Comparison of ENCODE assay signal across 17 cellular contexts in the genomic region with DNA sequence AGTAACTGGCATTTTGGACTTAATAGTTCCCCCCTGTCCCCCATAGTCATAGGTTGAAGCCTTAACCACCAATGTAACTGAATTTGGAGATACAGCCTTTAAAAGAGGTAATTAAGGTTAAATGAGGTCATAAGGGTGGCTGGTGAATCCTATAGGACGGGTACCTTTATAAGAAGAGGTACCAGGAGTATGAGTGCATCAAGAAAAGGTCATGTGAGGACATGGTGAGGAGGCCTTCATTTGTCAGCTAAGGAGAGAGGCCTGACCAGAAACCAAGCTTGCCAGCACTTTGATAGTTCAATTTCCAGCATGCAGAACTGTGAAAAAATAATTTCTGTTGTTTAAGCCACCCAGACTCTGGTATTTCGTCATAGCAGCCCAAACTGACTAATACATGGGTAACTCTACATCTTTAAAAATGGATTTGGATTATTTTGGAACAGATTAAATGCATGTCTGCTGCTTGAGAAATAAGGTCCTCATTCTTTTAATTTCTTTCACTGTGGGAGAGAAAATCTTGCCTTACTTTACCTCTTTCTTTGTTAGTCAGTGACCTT. TPM values are rescaled to one million over a fixed set of nuclear protein-coding genes. Genes with fewer than 3 reads are reported as not detected.
DNase-seq lines count a peak whose midpoint lies in the region; ATAC-seq and TF ChIP-seq lines count a peak whose summit lies in the region.
"Had no signal": no experiment of that assay in that cellular context is flagged by ENCODE, and none has a peak within 500 bp of the region (broad histone marks: within the 10 kb centered on the region; RNA-seq: fewer than 3 reads in every experiment).

No MANE protein-coding gene starts in this region.

- H3K4me3 ChIP-seq in fibroblast of the aortic adventitia (ENCODE audit: low read depth, low read length): no peak overlapping the region
- H3K4me3 ChIP-seq: GM23338, sigmoid colon, SJSA1, upper lobe of right lung had no signal

- no peak overlapping the region for H3K4me3 Mint-ChIP-seq in natural killer cell
- no peak overlapping the region for H3K4me3 Mint-ChIP-seq in natural killer cell treated with Interleukin-12 subunit alpha and Interleukin-12 subunit beta and Interleukin-15 and Interleukin-18, amount 100 ng/mL, for 72 hours
- H3K4me3 Mint-ChIP-seq: brain, GM23338 had no signal

- DNase-seq in natural killer cell (no peak), RKO (ENCODE audit: low spot score) (peak; percentile 29), fibroblast of the aortic adventitia (ENCODE audit: low read depth) (peak; percentile 61), KBM-7 (no peak), D341Med (ENCODE audit: low spot score) (no peak)
- DNase-seq in natural killer cell treated with Interleukin-12 subunit alpha and Interleukin-12 subunit beta and Interleukin-15 and Interleukin-18, amount 100 ng/mL, for 72 hours (ENCODE audit: low spot score): no peak
- DNase-seq in stimulated activated naive CD4-positive, alpha-beta T cell (lab: John Stamatoyannopoulos, UW): no peak
- DNase-seq: activated CD4-positive, alpha-beta T cell treated with anti-CD3 and anti-CD28 coated beads, Interleukin-2, amount 50 U/mL, for 4 hours; mammary epithelial cell; nucleus accumbens; sigmoid colon; stimulated activated CD4-positive, alpha-beta T cell treated with anti-CD3 and anti-CD28 coated beads, Interleukin-4, amount 100 ng/mL, for 1 hour; upper lobe of right lung had no signal

- intact Hi-C loops in natural killer cell (cut with micrococcal nuclease): no loop called here

- H3K27me3 Mint-ChIP-seq in natural killer cell (ENCODE audit: low read depth in 2 of 2): no peaks in the 10 kb centered on the region
- H3K27me3 Mint-ChIP-seq in natural killer cell treated with Interleukin-12 subunit alpha and Interleukin-12 subunit beta and Interleukin-15 and Interleukin-18, amount 100 ng/mL, for 72 hours: no peaks in the 10 kb centered on the region
- H3K27me3 Mint-ChIP-seq: brain had no signal

- H3K4me1 Mint-ChIP-seq in natural killer cell: peaks cover 55 to 62% of the 10 kb centered on the region in 2 donors
- peaks cover 39 to 45% of the 10 kb centered on the region in 2 donors for H3K4me1 Mint-ChIP-seq in natural killer cell treated with Interleukin-12 subunit alpha and Interleukin-12 subunit beta and Interleukin-15 and Interleukin-18, amount 100 ng/mL, for 72 hours (ENCODE audit: low read depth in 2 of 2)
- H3K4me1 Mint-ChIP-seq: GM23338 had no signal

- no peaks in the 10 kb centered on the region for H3K9me3 Mint-ChIP-seq in natural killer cell
- peaks cover 3% of the 10 kb centered on the region for H3K9me3 Mint-ChIP-seq in natural killer cell treated with Interleukin-12 subunit alpha and Interleukin-12 subunit beta and Interleukin-15 and Interleukin-18, amount 100 ng/mL, for 72 hours
- H3K9me3 Mint-ChIP-seq: GM23338 had no signal

- in situ Hi-C loops in KBM-7 (cut with MboI; ENCODE audit: low pct_unique_long_range_greater_than_20kb, low sequenced_read_pairs): no loop called here

- no peaks in the 10 kb centered on the region for H3K36me3 Mint-ChIP-seq in natural killer cell
- H3K36me3 Mint-ChIP-seq in natural killer cell treated with Interleukin-12 subunit alpha and Interleukin-12 subunit beta and Interleukin-15 and Interleukin-18, amount 100 ng/mL, for 72 hours: peaks cover 10% of the 10 kb centered on the region

- TF ChIP-seq CTCF in natural killer cell (IDR thresholded peaks at IDR 0.05) (no peak), fibroblast of the aortic adventitia (IDR thresholded peaks at IDR 0.05; ENCODE audit: insufficient read depth, low read length) (no peak)

- H3K27ac Mint-ChIP-seq in natural killer cell: peak overlapping the region; percentile 54 to 74
- H3K27ac Mint-ChIP-seq in natural killer cell treated with Interleukin-12 subunit alpha and Interleukin-12 subunit beta and Interleukin-15 and Interleukin-18, amount 100 ng/mL, for 72 hours: peak overlapping the region in 1 of 2 donors; percentile 44
- H3K27ac Mint-ChIP-seq: GM23338 had no signal

- ATAC-seq in natural killer cell (peak in 1 of 3 donors; percentile 24), HG03378 (IDR thresholded peaks at IDR 0.05; ENCODE audit: unreplicated experiment) (no peak)
- no peak for ATAC-seq in natural killer cell treated with Interleukin-12 subunit alpha and Interleukin-12 subunit beta and Interleukin-15 and Interleukin-18, amount 100 ng/mL, for 72 hours
- ATAC-seq: GM23338, upper lobe of right lung had no signal

RNA-seq across cellular contexts. Expression of a gene that starts 9.7 kb away (rescaled TPM):
- total RNA-seq in natural killer cell (10 to 100 TPM; 20.3 to 26.5 (median 21.2) TPM), fibroblast of the aortic adventitia (ENCODE audit: low replicate concordance) (31.0 and 46.2 TPM in 2 replicates)
- total RNA-seq in natural killer cell treated with Interleukin-12 subunit alpha and Interleukin-12 subunit beta and Interleukin-15 and Interleukin-18, amount 100 ng/mL, for 72 hours: 10 to 100 TPM; 23.3 to 30.6 TPM

Comparison
In these comparisons a context has a peak if more than half of its experiments do, and no peak if none do; other contexts are left out.
1. DNase-seq: peak in RKO (single experiment) and fibroblast of the aortic adventitia (single experiment); none in natural killer cell (single experiment), natural killer cell treated with Interleukin-12 subunit alpha and Interleukin-12 subunit beta and Interleukin-15 and Interleukin-18, amount 100 ng/mL, for 72 hours (single experiment), KBM-7 (single experiment), stimulated activated naive CD4-positive, alpha-beta T cell (0 of 6) and D341Med (single experiment).